Comparison of ENCODE assay signal across 23 cellular contexts in genomic region chr16:29907973-29908372, GRCh38. TPM values are rescaled to one million over a fixed set of nuclear protein-coding genes. Genes with fewer than 3 reads are reported as not detected.
"Had no signal": no experiment of that assay in that cellular context is flagged by ENCODE, and none has a peak within 500 bp of the region (broad histone marks: within the 10 kb centered on the region; RNA-seq: fewer than 3 reads in every experiment).

No MANE protein-coding gene starts in this region.

- H3K36me3 ChIP-seq: brain microvascular endothelial cell, right atrium auricular region, uterus had no signal

- H3K9me3 ChIP-seq: heart right ventricle, right atrium auricular region, thoracic aorta, uterus had no signal

- ATAC-seq: heart right ventricle had no signal

- H3K79me2 ChIP-seq: parathyroid adenoma had no signal

- H3K4me3 Mint-ChIP-seq: activated CD4-positive, alpha-beta memory T cell treated with anti-CD3 and anti-CD28 coated beads, Interleukin-2, amount 10 ng/mL, durations not matched to agents 7 days and 5 days; activated CD4-positive, alpha-beta T cell treated with anti-CD3 and anti-CD28 coated beads, Interleukin-2, amount 10 ng/mL, durations not matched to agents 7 days and 5 days; activated T-cell treated with anti-CD3 and anti-CD28 coated beads, Interleukin-2, amount 50 U/mL, for 24 hours; mesothelial cell of epicardium; naive B cell; stimulated activated naive CD8-positive, alpha-beta T cell treated with anti-CD3 and anti-CD28 coated beads, Interleukin-15, Interleukin-2, amounts not matched to agents 100 ng/mL and 50 ng/mL, for 24 hours; T-helper 1 cell treated with Interleukin-12 subunit alpha and Interleukin-12 subunit beta and Interleukin-4 antibody, amounts not matched to agents 30 μg/mL and 1 μg/mL, for 36 hours; type B pancreatic cell had no signal

- H3K4me1 ChIP-seq: heart right ventricle, right atrium auricular region, uterus had no signal

- H3K9me3 Mint-ChIP-seq: activated CD4-positive, alpha-beta memory T cell treated with anti-CD3 and anti-CD28 coated beads, Interleukin-2, amount 10 ng/mL, durations not matched to agents 7 days and 5 days; activated CD4-positive, alpha-beta T cell treated with anti-CD3 and anti-CD28 coated beads, Interleukin-2, amount 10 ng/mL, durations not matched to agents 7 days and 5 days; activated T-cell treated with anti-CD3 and anti-CD28 coated beads, Interleukin-2, amount 50 U/mL, for 24 hours; mesothelial cell of epicardium; naive B cell; stimulated activated naive CD8-positive, alpha-beta T cell treated with anti-CD3 and anti-CD28 coated beads, Interleukin-15, Interleukin-2, amounts not matched to agents 100 ng/mL and 50 ng/mL, for 24 hours; T-helper 1 cell treated with Interleukin-12 subunit alpha and Interleukin-12 subunit beta and Interleukin-4 antibody, amounts not matched to agents 30 μg/mL and 1 μg/mL, for 36 hours; type B pancreatic cell had no signal

- H3K4me3 ChIP-seq: heart right ventricle, right atrium auricular region, thoracic aorta, uterus had no signal

- H2AFZ ChIP-seq: parathyroid adenoma had no signal

- H3K36me3 Mint-ChIP-seq: type B pancreatic cell had no signal

- H3K9ac ChIP-seq: parathyroid adenoma had no signal

- H3K27me3 Mint-ChIP-seq: activated CD4-positive, alpha-beta memory T cell treated with anti-CD3 and anti-CD28 coated beads, Interleukin-2, amount 10 ng/mL, durations not matched to agents 7 days and 5 days; activated CD4-positive, alpha-beta T cell treated with anti-CD3 and anti-CD28 coated beads, Interleukin-2, amount 10 ng/mL, durations not matched to agents 7 days and 5 days; activated T-cell treated with anti-CD3 and anti-CD28 coated beads, Interleukin-2, amount 50 U/mL, for 24 hours; naive B cell; stimulated activated naive CD8-positive, alpha-beta T cell treated with anti-CD3 and anti-CD28 coated beads, Interleukin-15, Interleukin-2, amounts not matched to agents 100 ng/mL and 50 ng/mL, for 24 hours had no signal

- DNase-seq: activated CD4-positive, alpha-beta memory T cell treated with anti-CD3 and anti-CD28 coated beads, Interleukin-2, amount 10 ng/mL, durations not matched to agents 7 days and 5 days; activated CD4-positive, alpha-beta T cell treated with anti-CD3 and anti-CD28 coated beads for 1 hour; activated CD4-positive, alpha-beta T cell treated with anti-CD3 and anti-CD28 coated beads, Interleukin-2, amount 10 ng/mL, durations not matched to agents 7 days and 5 days; activated CD8-positive, alpha-beta memory T cell treated with anti-CD3 and anti-CD28 coated beads, Interleukin-2, amount 50 U/mL, for 48 hours; activated gamma-delta T cell treated with Interleukin-2 at 50 U/mL for 16 hours; activated naive CD4-positive, alpha-beta T cell treated with anti-CD3 and anti-CD28 coated beads, Interleukin-2, amount 50 U/mL, for 16 hours; activated T-cell treated with anti-CD3 and anti-CD28 coated beads, Interleukin-2, amount 50 U/mL, for 24 hours; amniotic stem cell; brain microvascular endothelial cell; foreskin fibroblast; heart right ventricle; naive B cell; nucleus accumbens; stimulated activated CD4-positive, alpha-beta T cell treated with anti-CD3 and anti-CD28 coated beads, Interleukin-4, amount 100 ng/mL, for 1 hour; uterus had no signal

- H3K27ac ChIP-seq: brain microvascular endothelial cell, heart right ventricle, parathyroid adenoma, right atrium auricular region, thoracic aorta, uterus had no signal

- H3K27me3 ChIP-seq: brain microvascular endothelial cell, heart right ventricle, right atrium auricular region, uterus had no signal

- H3K27ac Mint-ChIP-seq: activated CD4-positive, alpha-beta memory T cell treated with anti-CD3 and anti-CD28 coated beads, Interleukin-2, amount 10 ng/mL, durations not matched to agents 7 days and 5 days; activated CD4-positive, alpha-beta T cell treated with anti-CD3 and anti-CD28 coated beads, Interleukin-2, amount 10 ng/mL, durations not matched to agents 7 days and 5 days; activated T-cell treated with anti-CD3 and anti-CD28 coated beads, Interleukin-2, amount 50 U/mL, for 24 hours; mesothelial cell of epicardium; naive B cell; stimulated activated naive CD8-positive, alpha-beta T cell treated with anti-CD3 and anti-CD28 coated beads, Interleukin-15, Interleukin-2, amounts not matched to agents 100 ng/mL and 50 ng/mL, for 24 hours; T-helper 1 cell treated with Interleukin-12 subunit alpha and Interleukin-12 subunit beta and Interleukin-4 antibody, amounts not matched to agents 30 μg/mL and 1 μg/mL, for 36 hours; type B pancreatic cell had no signal

- H3K4me1 Mint-ChIP-seq: mesothelial cell of epicardium had no signal

RNA-seq across cellular contexts. Expression of gene ASPHD1, which starts 7.7 kb away (rescaled TPM):
- total RNA-seq: activated CD4-positive, alpha-beta T cell treated with anti-CD3 and anti-CD28 coated beads, Interleukin-2, amount 10 ng/mL, durations not matched to agents 7 days and 5 days; lower leg skin had no signal

RNA-seq across cellular contexts. Expression of gene SEZ6L2, which starts 8.6 kb away (rescaled TPM):
- total RNA-seq: activated CD4-positive, alpha-beta T cell treated with anti-CD3 and anti-CD28 coated beads, Interleukin-2, amount 10 ng/mL, durations not matched to agents 7 days and 5 days had no signal
